Comparison of ENCODE assay signal across 1 cellular context in the genomic region with DNA sequence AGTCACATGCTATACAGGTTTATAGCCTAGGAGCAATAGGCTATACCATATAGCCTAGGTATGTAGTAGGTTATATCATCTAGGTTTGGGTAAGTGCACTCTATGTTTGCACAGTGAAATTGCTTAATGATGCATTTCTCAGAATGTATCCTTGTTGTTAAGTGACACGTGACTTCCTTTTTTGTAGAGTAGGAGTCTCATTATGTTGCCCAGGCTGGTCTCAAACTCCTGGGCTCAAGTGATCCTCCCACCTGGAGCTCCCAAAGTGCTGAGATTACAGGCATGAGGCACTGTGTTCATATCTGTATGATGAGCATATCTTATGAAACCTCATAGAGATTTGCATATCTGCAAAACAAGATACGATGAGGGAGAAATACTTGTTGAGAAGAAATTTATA.
TF ChIP-seq lines count a peak whose summit lies in the region.

No MANE protein-coding gene starts in this region.

TF ChIP-seq in GM12878, 131 proteins besides CTCF, POLR2A, EP300 and RAD21:
- TF ChIP-seq MEF2A (IDR thresholded peaks at IDR 0.05; ENCODE audit: insufficient read depth, low read depth, low read length): no peak
- TF ChIP-seq RAD51 (IDR thresholded peaks at IDR 0.05): peak; percentile 33; the same call in 1 of the 2 replicates
